ENCODE assay signal across 9 cellular contexts in the genomic region with DNA sequence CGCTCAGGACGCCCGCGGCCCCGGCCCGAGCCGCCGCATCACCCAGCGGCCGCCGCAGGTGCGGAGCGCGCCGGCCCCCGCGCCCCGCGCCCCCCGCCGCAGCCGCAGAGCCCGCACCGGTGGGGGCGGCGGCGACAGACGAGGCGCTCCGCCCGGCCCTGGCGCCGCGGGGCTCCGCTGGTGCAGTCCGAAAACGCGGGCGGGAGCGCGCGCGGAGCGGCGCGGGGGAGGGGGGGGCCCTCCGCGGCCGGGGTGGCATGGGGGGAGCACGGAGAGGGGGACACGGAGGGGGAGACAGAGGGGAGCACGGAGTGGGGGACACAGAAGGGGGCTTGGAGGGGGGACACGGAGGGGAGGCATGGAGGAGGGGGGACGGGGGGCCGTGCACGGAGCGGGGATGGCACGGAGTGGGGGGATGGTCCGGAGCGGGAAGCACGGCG. TPM values are rescaled to one million over a fixed set of nuclear protein-coding genes. Genes with fewer than 3 reads are reported as not detected.
A peak's percentile ranks its signal among the peaks of the same experiment; 100 is the strongest.
DNase-seq lines count a peak whose midpoint lies in the region; ATAC-seq and TF ChIP-seq lines count a peak whose summit lies in the region.
"Had no signal": no experiment of that assay in that cellular context is flagged by ENCODE, and none has a peak within 500 bp of the region (broad histone marks: within the 10 kb centered on the region; RNA-seq: fewer than 3 reads in every experiment).

A gene with protein sequence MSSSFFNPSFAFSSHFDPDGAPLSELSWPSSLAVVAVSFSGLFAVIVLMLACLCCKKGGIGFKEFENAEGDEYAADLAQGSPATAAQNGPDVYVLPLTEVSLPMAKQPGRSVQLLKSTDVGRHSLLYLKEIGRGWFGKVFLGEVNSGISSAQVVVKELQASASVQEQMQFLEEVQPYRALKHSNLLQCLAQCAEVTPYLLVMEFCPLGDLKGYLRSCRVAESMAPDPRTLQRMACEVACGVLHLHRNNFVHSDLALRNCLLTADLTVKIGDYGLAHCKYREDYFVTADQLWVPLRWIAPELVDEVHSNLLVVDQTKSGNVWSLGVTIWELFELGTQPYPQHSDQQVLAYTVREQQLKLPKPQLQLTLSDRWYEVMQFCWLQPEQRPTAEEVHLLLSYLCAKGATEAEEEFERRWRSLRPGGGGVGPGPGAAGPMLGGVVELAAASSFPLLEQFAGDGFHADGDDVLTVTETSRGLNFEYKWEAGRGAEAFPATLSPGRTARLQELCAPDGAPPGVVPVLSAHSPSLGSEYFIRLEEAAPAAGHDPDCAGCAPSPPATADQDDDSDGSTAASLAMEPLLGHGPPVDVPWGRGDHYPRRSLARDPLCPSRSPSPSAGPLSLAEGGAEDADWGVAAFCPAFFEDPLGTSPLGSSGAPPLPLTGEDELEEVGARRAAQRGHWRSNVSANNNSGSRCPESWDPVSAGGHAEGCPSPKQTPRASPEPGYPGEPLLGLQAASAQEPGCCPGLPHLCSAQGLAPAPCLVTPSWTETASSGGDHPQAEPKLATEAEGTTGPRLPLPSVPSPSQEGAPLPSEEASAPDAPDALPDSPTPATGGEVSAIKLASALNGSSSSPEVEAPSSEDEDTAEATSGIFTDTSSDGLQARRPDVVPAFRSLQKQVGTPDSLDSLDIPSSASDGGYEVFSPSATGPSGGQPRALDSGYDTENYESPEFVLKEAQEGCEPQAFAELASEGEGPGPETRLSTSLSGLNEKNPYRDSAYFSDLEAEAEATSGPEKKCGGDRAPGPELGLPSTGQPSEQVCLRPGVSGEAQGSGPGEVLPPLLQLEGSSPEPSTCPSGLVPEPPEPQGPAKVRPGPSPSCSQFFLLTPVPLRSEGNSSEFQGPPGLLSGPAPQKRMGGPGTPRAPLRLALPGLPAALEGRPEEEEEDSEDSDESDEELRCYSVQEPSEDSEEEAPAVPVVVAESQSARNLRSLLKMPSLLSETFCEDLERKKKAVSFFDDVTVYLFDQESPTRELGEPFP (N-terminal part only) (minus strand): TSS at position 189 of the 440 bp plus-strand sequence. CDS start 229 bp downstream, outside the sequence.

- TF ChIP-seq CTCF in chondrocyte (IDR thresholded peaks at IDR 0.05) (no peak), mesothelial cell of epicardium (IDR thresholded peaks at IDR 0.05; ENCODE audit: unreplicated experiment) (no peak), thoracic aorta (IDR thresholded peaks at IDR 0.05) (no peak)

- peak within 1 kb of the TSS; percentile 68 for H3K4me3 ChIP-seq in thoracic aorta

- peaks cover 3 to 11% of the 10 kb centered on the region in 2 donors for H3K4me1 ChIP-seq in thoracic aorta (ENCODE audit: control insufficient read depth in 1 of 2, low read depth in 2 of 2)

- H3K27me3 Mint-ChIP-seq in chondrocyte (ENCODE audit: low read depth) (peaks cover 3% of the 10 kb centered on the region), mesothelial cell of epicardium (ENCODE audit: low read depth) (no peaks in the 10 kb centered on the region)
- peaks cover 20% of the 10 kb centered on the region for H3K27me3 Mint-ChIP-seq in activated CD4-positive, alpha-beta memory T cell treated with anti-CD3 and anti-CD28 coated beads for 36 hours
- H3K27me3 Mint-ChIP-seq in stimulated activated memory B cell treated with anti-CD40 and anti-IgM and Interleukin-4, amounts not matched to agents 10 μg/mL and 1 μg/mL and 100 μg/mL, for 72 hours, result peaks cover 56% of the 10 kb centered on the region

- intact Hi-C loops in activated CD4-positive, alpha-beta memory T cell treated with anti-CD3 and anti-CD28 coated beads for 36 hours (cut with micrococcal nuclease), result no loop called here

- H3K36me3 ChIP-seq in thoracic aorta, result no peaks in the 10 kb centered on the region
- H3K36me3 ChIP-seq: brain microvascular endothelial cell had no signal

- no peaks in the 10 kb centered on the region for H3K9me3 ChIP-seq in thoracic aorta

- peak within 1 kb of the TSS; percentile 47 for H3K4me3 Mint-ChIP-seq in chondrocyte (ENCODE audit: unreplicated experiment)
- peak within 1 kb of the TSS; percentile 66 for H3K4me3 Mint-ChIP-seq in mesothelial cell of epicardium
- no peak within 1 kb of the TSS for H3K4me3 Mint-ChIP-seq in activated CD4-positive, alpha-beta memory T cell treated with anti-CD3 and anti-CD28 coated beads for 36 hours
- no peak within 1 kb of the TSS for H3K4me3 Mint-ChIP-seq in stimulated activated memory B cell treated with anti-CD40 and anti-IgM and Interleukin-4, amounts not matched to agents 10 μg/mL and 1 μg/mL and 100 μg/mL, for 72 hours

- no peaks in the 10 kb centered on the region for H3K27me3 ChIP-seq in thoracic aorta (replicated peaks; ENCODE audit: insufficient read depth)

- H3K9me3 Mint-ChIP-seq in chondrocyte (ENCODE audit: low read depth) (no peaks in the 10 kb centered on the region), mesothelial cell of epicardium (no peaks in the 10 kb centered on the region)
- no peaks in the 10 kb centered on the region for H3K9me3 Mint-ChIP-seq in activated CD4-positive, alpha-beta memory T cell treated with anti-CD3 and anti-CD28 coated beads for 36 hours
- no peaks in the 10 kb centered on the region for H3K9me3 Mint-ChIP-seq in stimulated activated memory B cell treated with anti-CD40 and anti-IgM and Interleukin-4, amounts not matched to agents 10 μg/mL and 1 μg/mL and 100 μg/mL, for 72 hours

- H3K27ac ChIP-seq in thoracic aorta, result no peak within 1 kb of the TSS
- H3K27ac ChIP-seq: brain microvascular endothelial cell had no signal

- H3K36me3 Mint-ChIP-seq in chondrocyte (ENCODE audit: low read depth), result no peaks in the 10 kb centered on the region
- no peaks in the 10 kb centered on the region for H3K36me3 Mint-ChIP-seq in mesothelial cell of epicardium
- H3K36me3 Mint-ChIP-seq in activated CD4-positive, alpha-beta memory T cell treated with anti-CD3 and anti-CD28 coated beads for 36 hours, result no peaks in the 10 kb centered on the region
- no peaks in the 10 kb centered on the region for H3K36me3 Mint-ChIP-seq in stimulated activated memory B cell treated with anti-CD40 and anti-IgM and Interleukin-4, amounts not matched to agents 10 μg/mL and 1 μg/mL and 100 μg/mL, for 72 hours

- POLR2A ChIA-PET in activated CD4-positive, alpha-beta memory T cell treated with anti-CD3 and anti-CD28 coated beads for 36 hours (lab: Charles Lee), result no interaction called here

- H3K4me1 Mint-ChIP-seq in chondrocyte (ENCODE audit: low read depth), result no peaks in the 10 kb centered on the region
- H3K4me1 Mint-ChIP-seq in mesothelial cell of epicardium, result peaks cover 11% of the 10 kb centered on the region
- H3K4me1 Mint-ChIP-seq in activated CD4-positive, alpha-beta memory T cell treated with anti-CD3 and anti-CD28 coated beads for 36 hours (ENCODE audit: low read depth), result no peaks in the 10 kb centered on the region
- peaks cover 8% of the 10 kb centered on the region for H3K4me1 Mint-ChIP-seq in stimulated activated memory B cell treated with anti-CD40 and anti-IgM and Interleukin-4, amounts not matched to agents 10 μg/mL and 1 μg/mL and 100 μg/mL, for 72 hours

- H3K27ac Mint-ChIP-seq in chondrocyte (ENCODE audit: unreplicated experiment), result no peak within 1 kb of the TSS
- no peak within 1 kb of the TSS for H3K27ac Mint-ChIP-seq in mesothelial cell of epicardium
- H3K27ac Mint-ChIP-seq in activated CD4-positive, alpha-beta memory T cell treated with anti-CD3 and anti-CD28 coated beads for 36 hours, result no peak within 1 kb of the TSS
- H3K27ac Mint-ChIP-seq in stimulated activated memory B cell treated with anti-CD40 and anti-IgM and Interleukin-4, amounts not matched to agents 10 μg/mL and 1 μg/mL and 100 μg/mL, for 72 hours, result no peak within 1 kb of the TSS

- no peak for ATAC-seq in thoracic aorta (ENCODE audit: insufficient number of reproducible peaks, low FRiP score, low read depth)
- ATAC-seq in stimulated activated memory B cell treated with anti-CD40 and anti-IgM and Interleukin-4, amounts not matched to agents 10 μg/mL and 1 μg/mL and 100 μg/mL, for 72 hours, result no peak

- peak; percentile 19 to 30 for DNase-seq in NCI-H2081 (lab: John Stamatoyannopoulos, UW)
- DNase-seq in NCI-H2081 treated with DMSO at 0.1 percent for 48 hours (lab: John Stamatoyannopoulos, UW), result no peak
- no peak for DNase-seq in chondrocyte (ENCODE audit: low spot score)
- peak in 1 of 2 experiments; percentile 25 for DNase-seq in mesothelial cell of epicardium (ENCODE audit: low spot score in 2 of 2, unreplicated experiment in 2 of 2)
- DNase-seq in thoracic aorta (ENCODE audit: low spot score), result no peak
- no peak for DNase-seq in activated CD4-positive, alpha-beta memory T cell treated with anti-CD3 and anti-CD28 coated beads for 36 hours
- no peak for DNase-seq in putamen (ENCODE audit: low spot score)
- DNase-seq: brain microvascular endothelial cell had no signal

- CTCF ChIA-PET in activated CD4-positive, alpha-beta memory T cell treated with anti-CD3 and anti-CD28 coated beads for 36 hours (lab: Charles Lee), result no interaction called here

RNA-seq across cellular contexts. Expression of the gene that starts here (rescaled TPM):
- total RNA-seq in chondrocyte, result 0.48 to 0.67 TPM (median 0.51 TPM) in 3 replicates
- total RNA-seq in mesothelial cell of epicardium, result 14.8 to 17.3 TPM (median 15.2 TPM) in 3 replicates
- total RNA-seq in thoracic aorta, result 10 to 100 TPM in 1 of 2 donors, 1 to 10 TPM in 1; 6.1 to 19.8 TPM
- 1 to 10 TPM in 1 of 2 experiments, under 1 TPM in 1; 0.78 to 1.0 TPM for total RNA-seq in activated CD4-positive, alpha-beta memory T cell treated with anti-CD3 and anti-CD28 coated beads for 36 hours

Comparison
In these comparisons a context has a peak if more than half of its experiments do, and no peak if none do; other contexts are left out.
1. DNase-seq: peak in NCI-H2081 (2 of 2); none in NCI-H2081 treated with DMSO at 0.1 percent for 48 hours (single experiment), chondrocyte (single experiment), thoracic aorta (single experiment), activated CD4-positive, alpha-beta memory T cell treated with anti-CD3 and anti-CD28 coated beads for 36 hours (single experiment) and putamen (single experiment).
2. H3K4me3 Mint-ChIP-seq: peak in chondrocyte (single experiment) and mesothelial cell of epicardium (single experiment); none in activated CD4-positive, alpha-beta memory T cell treated with anti-CD3 and anti-CD28 coated beads for 36 hours (single experiment) and stimulated activated memory B cell treated with anti-CD40 and anti-IgM and Interleukin-4, amounts not matched to agents 10 μg/mL and 1 μg/mL and 100 μg/mL, for 72 hours (single experiment).